ENCODE assay signal across 12 cellular contexts in the genomic region with DNA sequence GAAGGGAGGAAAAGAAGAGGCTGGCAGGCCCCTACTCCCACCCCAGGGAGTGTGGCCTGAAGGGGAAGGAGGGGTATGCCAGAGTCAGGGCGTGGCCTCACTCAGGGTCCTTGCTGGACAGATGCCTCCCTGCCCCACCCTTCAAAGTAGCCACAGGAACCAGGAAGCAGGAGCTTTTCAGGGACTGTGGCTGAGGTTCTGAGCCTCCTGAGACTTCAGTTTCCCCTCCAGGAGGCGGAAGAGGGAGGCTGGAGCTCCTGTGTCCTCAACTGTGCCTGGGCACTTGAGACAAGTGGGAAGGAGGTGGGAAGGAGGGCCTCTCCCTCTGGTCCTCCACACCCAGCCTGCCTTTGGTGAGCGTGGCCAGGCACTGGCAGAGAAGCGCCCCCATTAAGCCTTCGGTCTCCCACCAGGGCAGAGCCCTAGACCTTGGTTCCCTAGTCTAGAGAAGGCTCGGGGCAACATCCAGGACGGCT. TPM values are rescaled to one million over a fixed set of nuclear protein-coding genes. Genes with fewer than 3 reads are reported as not detected.
DNase-seq lines count a peak whose midpoint lies in the region; ATAC-seq and TF ChIP-seq lines count a peak whose summit lies in the region.
"Had no signal": no experiment of that assay in that cellular context is flagged by ENCODE, and none has a peak within 500 bp of the region (broad histone marks: within the 10 kb centered on the region; RNA-seq: fewer than 3 reads in every experiment).

No MANE protein-coding gene starts in this region.

- H3K9me3 Mint-ChIP-seq in MCF 10A (ENCODE audit: unreplicated experiment) (no peaks in the 10 kb centered on the region), immature natural killer cell (no peaks in the 10 kb centered on the region)
- H3K9me3 Mint-ChIP-seq in stimulated activated memory B cell treated with anti-CD40 and anti-IgM and Interleukin-4, amounts not matched to agents 10 μg/mL and 1 μg/mL and 100 μg/mL, for 72 hours, result no peaks in the 10 kb centered on the region
- H3K9me3 Mint-ChIP-seq in activated T-helper 1 cell treated with anti-CD3 and anti-CD28 coated beads, Interleukin-12 subunit alpha, Interleukin-12 subunit beta, Interleukin-2, Interleukin-4 antibody, amounts not matched to agents 30 ng/mL and 10 ng/mL and 1 ng/mL, durations not matched to agents 14 hours and 24 hours and 36 hours, result no peaks in the 10 kb centered on the region
- H3K9me3 Mint-ChIP-seq: activated T-cell treated with anti-CD3 and anti-CD28 coated beads, Interleukin-2, amount 50 U/mL, for 24 hours; T-helper 2 cell treated with Interferon-gamma antibody and Interleukin-4, amounts not matched to agents 5 μg/mL and 100 μg/mL, for 36 hours had no signal

- no peak for TF ChIP-seq CTCF in MCF 10A (IDR thresholded peaks at IDR 0.05; ENCODE audit: unreplicated experiment)

- H3K27ac ChIP-seq in HUES6 (ENCODE audit: low read depth, low read length), result peak overlapping the region; percentile 62; the same call in 1 of the 2 replicates

- H3K4me1 Mint-ChIP-seq in MCF 10A (ENCODE audit: insufficient read depth, unreplicated experiment) (peaks cover 21% of the 10 kb centered on the region), immature natural killer cell (peaks cover 0 to 14% of the 10 kb centered on the region in 2 donors)
- peaks cover 22% of the 10 kb centered on the region for H3K4me1 Mint-ChIP-seq in stimulated activated memory B cell treated with anti-CD40 and anti-IgM and Interleukin-4, amounts not matched to agents 10 μg/mL and 1 μg/mL and 100 μg/mL, for 72 hours
- H3K4me1 Mint-ChIP-seq in activated T-helper 1 cell treated with anti-CD3 and anti-CD28 coated beads, Interleukin-12 subunit alpha, Interleukin-12 subunit beta, Interleukin-2, Interleukin-4 antibody, amounts not matched to agents 30 ng/mL and 10 ng/mL and 1 ng/mL, durations not matched to agents 14 hours and 24 hours and 36 hours (ENCODE audit: low read depth), result no peaks in the 10 kb centered on the region

- POLR2A ChIA-PET in MCF 10A (lab: Yijun Ruan, JAX), result interaction anchor here (0.9 to 2.8 kb wide), 5 partner anchors 9 to 163 kb away, joined by 3 to 20 read pairs (median 6); partner anchors contain the start of gene SARS1

- H3K4me3 Mint-ChIP-seq in MCF 10A (ENCODE audit: unreplicated experiment), result no peak overlapping the region
- no peak overlapping the region for H3K4me3 Mint-ChIP-seq in stimulated activated memory B cell treated with anti-CD40 and anti-IgM and Interleukin-4, amounts not matched to agents 10 μg/mL and 1 μg/mL and 100 μg/mL, for 72 hours
- H3K4me3 Mint-ChIP-seq in activated T-helper 1 cell treated with anti-CD3 and anti-CD28 coated beads, Interleukin-12 subunit alpha, Interleukin-12 subunit beta, Interleukin-2, Interleukin-4 antibody, amounts not matched to agents 30 ng/mL and 10 ng/mL and 1 ng/mL, durations not matched to agents 14 hours and 24 hours and 36 hours, result no peak overlapping the region
- no peak overlapping the region for H3K4me3 Mint-ChIP-seq in immature natural killer cell
- H3K4me3 Mint-ChIP-seq: activated T-cell treated with anti-CD3 and anti-CD28 coated beads, Interleukin-2, amount 50 U/mL, for 24 hours; T-helper 2 cell treated with Interferon-gamma antibody and Interleukin-4, amounts not matched to agents 5 μg/mL and 100 μg/mL, for 36 hours had no signal

- H3K27ac Mint-ChIP-seq in MCF 10A (ENCODE audit: low read depth, unreplicated experiment) (peak overlapping the region; percentile 46), immature natural killer cell (no peak overlapping the region)
- peak overlapping the region; percentile 29 for H3K27ac Mint-ChIP-seq in stimulated activated memory B cell treated with anti-CD40 and anti-IgM and Interleukin-4, amounts not matched to agents 10 μg/mL and 1 μg/mL and 100 μg/mL, for 72 hours
- H3K27ac Mint-ChIP-seq in activated T-helper 1 cell treated with anti-CD3 and anti-CD28 coated beads, Interleukin-12 subunit alpha, Interleukin-12 subunit beta, Interleukin-2, Interleukin-4 antibody, amounts not matched to agents 30 ng/mL and 10 ng/mL and 1 ng/mL, durations not matched to agents 14 hours and 24 hours and 36 hours, result no peak overlapping the region
- H3K27ac Mint-ChIP-seq: activated T-cell treated with anti-CD3 and anti-CD28 coated beads, Interleukin-2, amount 50 U/mL, for 24 hours; T-helper 2 cell treated with Interferon-gamma antibody and Interleukin-4, amounts not matched to agents 5 μg/mL and 100 μg/mL, for 36 hours had no signal

- no peak overlapping the region for H3K9ac ChIP-seq in HUES6 (ENCODE audit: low read length)

- peaks cover 25% of the 10 kb centered on the region for H3K27me3 ChIP-seq in HUES6 (ENCODE audit: control insufficient read depth, insufficient read depth, low read length)

- H3K36me3 Mint-ChIP-seq in MCF 10A (ENCODE audit: insufficient read depth, unreplicated experiment) (no peaks in the 10 kb centered on the region), immature natural killer cell (peaks cover 0 to 4% (median 3%) of the 10 kb centered on the region in 3 donors)
- no peaks in the 10 kb centered on the region for H3K36me3 Mint-ChIP-seq in stimulated activated memory B cell treated with anti-CD40 and anti-IgM and Interleukin-4, amounts not matched to agents 10 μg/mL and 1 μg/mL and 100 μg/mL, for 72 hours
- no peaks in the 10 kb centered on the region for H3K36me3 Mint-ChIP-seq in activated T-helper 1 cell treated with anti-CD3 and anti-CD28 coated beads, Interleukin-12 subunit alpha, Interleukin-12 subunit beta, Interleukin-2, Interleukin-4 antibody, amounts not matched to agents 30 ng/mL and 10 ng/mL and 1 ng/mL, durations not matched to agents 14 hours and 24 hours and 36 hours (ENCODE audit: low read depth)

- H3K27me3 Mint-ChIP-seq in MCF 10A (ENCODE audit: insufficient read depth, unreplicated experiment) (no peaks in the 10 kb centered on the region), immature natural killer cell (ENCODE audit: low read depth in 3 of 3) (peaks cover 0 to 2% (median 0%) of the 10 kb centered on the region in 3 donors)
- H3K27me3 Mint-ChIP-seq in stimulated activated memory B cell treated with anti-CD40 and anti-IgM and Interleukin-4, amounts not matched to agents 10 μg/mL and 1 μg/mL and 100 μg/mL, for 72 hours, result peaks cover 37% of the 10 kb centered on the region
- H3K27me3 Mint-ChIP-seq in activated T-helper 1 cell treated with anti-CD3 and anti-CD28 coated beads, Interleukin-12 subunit alpha, Interleukin-12 subunit beta, Interleukin-2, Interleukin-4 antibody, amounts not matched to agents 30 ng/mL and 10 ng/mL and 1 ng/mL, durations not matched to agents 14 hours and 24 hours and 36 hours (ENCODE audit: insufficient read depth), result peaks cover 11% of the 10 kb centered on the region

- H3K36me3 ChIP-seq in HUES6 (ENCODE audit: control insufficient read depth, insufficient read depth, low read length), result peaks cover 6% of the 10 kb centered on the region; the same call in 1 of the 2 replicates

- no TSS peak for BruUV-seq in MCF 10A (replicated peaks; lab: Mats Ljungman, UMichigan)

- no peaks in the 10 kb centered on the region for H3K9me3 ChIP-seq in HUES6 (ENCODE audit: control insufficient read depth, insufficient read depth, low read depth, low read length)

- CTCF ChIA-PET in MCF 10A (lab: Yijun Ruan, JAX), result interaction anchor here (0.7 to 3.7 kb wide), 6 partner anchors 9 to 236 kb away, joined by 3 to 17 read pairs (median 6); partner anchors contain the start of gene SORT1

- no peak overlapping the region for H3K4me3 ChIP-seq in HUES6 (ENCODE audit: low read depth, low read length)

- H3K4me1 ChIP-seq in HUES6 (ENCODE audit: control insufficient read depth, insufficient read depth, low read length), result peaks cover 38% of the 10 kb centered on the region

- no peak for DNase-seq in MCF 10A (ENCODE audit: unreplicated experiment)
- DNase-seq in left colon, result peak in 1 of 2 donors; percentile 28
- no peak for DNase-seq in activated T-helper 1 cell treated with anti-CD3 and anti-CD28 coated beads, Interleukin-12 subunit alpha, Interleukin-12 subunit beta, Interleukin-2, Interleukin-4 antibody, amounts not matched to agents 30 ng/mL and 10 ng/mL and 1 ng/mL, durations not matched to agents 14 hours and 24 hours and 36 hours (ENCODE audit: low spot score)
- DNase-seq in immature natural killer cell, result no peak
- DNase-seq in effector CD4-positive, alpha-beta T cell, result no peak
- DNase-seq: activated T-cell treated with anti-CD3 and anti-CD28 coated beads, Interleukin-2, amount 50 U/mL, for 24 hours; NCI-H345; stimulated activated naive CD4-positive, alpha-beta T cell had no signal

- ATAC-seq in left colon (peak; percentile 52), HG02938 (IDR thresholded peaks at IDR 0.05; ENCODE audit: unreplicated experiment) (no peak)
- no peak for ATAC-seq in stimulated activated memory B cell treated with anti-CD40 and anti-IgM and Interleukin-4, amounts not matched to agents 10 μg/mL and 1 μg/mL and 100 μg/mL, for 72 hours

- intact Hi-C loops in MCF 10A (cut with micrococcal nuclease), result no loop called here
- intact Hi-C loops in left colon (cut with DNase I, micrococcal nuclease), result no loop called here
- intact Hi-C loops in activated T-helper 1 cell treated with anti-CD3 and anti-CD28 coated beads, Interleukin-12 subunit alpha, Interleukin-12 subunit beta, Interleukin-2, Interleukin-4 antibody, amounts not matched to agents 30 ng/mL and 10 ng/mL and 1 ng/mL, durations not matched to agents 14 hours and 24 hours and 36 hours (cut with micrococcal nuclease), result no loop called here

RNA-seq across cellular contexts. Expression of gene CELSR2, which starts 5.3 kb away (rescaled TPM):
- total RNA-seq in MCF 10A (2022) (6.9 and 7.2 TPM in 2 replicates), left colon (1 to 10 TPM; 3.9 to 4.5 TPM)
- total RNA-seq in activated T-helper 1 cell treated with anti-CD3 and anti-CD28 coated beads, Interleukin-12 subunit alpha, Interleukin-12 subunit beta, Interleukin-2, Interleukin-4 antibody, amounts not matched to agents 30 ng/mL and 10 ng/mL and 1 ng/mL, durations not matched to agents 14 hours and 24 hours and 36 hours, result 4.1 and 4.9 TPM in 2 replicates
- polyA plus RNA-seq in immature natural killer cell, result under 1 TPM in 2 of 3 donors, not detected in 1; 0.17 to 0.77 TPM

RNA-seq across cellular contexts. Expression of gene PSRC1, which starts 28.3 kb away (rescaled TPM):
- total RNA-seq in MCF 10A (2022) (13.0 and 19.4 TPM in 2 replicates), left colon (1 to 10 TPM; 3.1 to 6.1 TPM)
- total RNA-seq in activated T-helper 1 cell treated with anti-CD3 and anti-CD28 coated beads, Interleukin-12 subunit alpha, Interleukin-12 subunit beta, Interleukin-2, Interleukin-4 antibody, amounts not matched to agents 30 ng/mL and 10 ng/mL and 1 ng/mL, durations not matched to agents 14 hours and 24 hours and 36 hours, result 3.6 and 5.5 TPM in 2 replicates
- under 1 TPM in 2 of 3 donors, not detected in 1; 0.69 to 0.87 TPM for polyA plus RNA-seq in immature natural killer cell

RNA-seq across cellular contexts. Expression of gene SARS1, which starts 40.9 kb away (rescaled TPM):
- 381 and 492 TPM in 2 replicates for total RNA-seq in MCF 10A (2022)
- 100 to 1,000 TPM; 117 to 155 TPM for total RNA-seq in left colon
- 147 and 154 TPM in 2 replicates for total RNA-seq in activated T-helper 1 cell treated with anti-CD3 and anti-CD28 coated beads, Interleukin-12 subunit alpha, Interleukin-12 subunit beta, Interleukin-2, Interleukin-4 antibody, amounts not matched to agents 30 ng/mL and 10 ng/mL and 1 ng/mL, durations not matched to agents 14 hours and 24 hours and 36 hours
- 100 to 1,000 TPM; 123 to 205 (median 149) TPM for polyA plus RNA-seq in immature natural killer cell

RNA-seq across cellular contexts. Expression of gene MYBPHL, which starts 52.2 kb away (rescaled TPM):
- total RNA-seq in MCF 10A (2022), result 1.1 TPM in 1 of 2 replicates, not detected in the other
- not detected for total RNA-seq in left colon
- total RNA-seq in activated T-helper 1 cell treated with anti-CD3 and anti-CD28 coated beads, Interleukin-12 subunit alpha, Interleukin-12 subunit beta, Interleukin-2, Interleukin-4 antibody, amounts not matched to agents 30 ng/mL and 10 ng/mL and 1 ng/mL, durations not matched to agents 14 hours and 24 hours and 36 hours, result not detected in 2 replicates
- polyA plus RNA-seq in immature natural killer cell, result not detected

Comparison
In these comparisons a context has a peak if more than half of its experiments do, and no peak if none do; other contexts are left out.
1. H3K27ac Mint-ChIP-seq: peak in MCF 10A (single experiment) and stimulated activated memory B cell treated with anti-CD40 and anti-IgM and Interleukin-4, amounts not matched to agents 10 μg/mL and 1 μg/mL and 100 μg/mL, for 72 hours (single experiment); none in activated T-helper 1 cell treated with anti-CD3 and anti-CD28 coated beads, Interleukin-12 subunit alpha, Interleukin-12 subunit beta, Interleukin-2, Interleukin-4 antibody, amounts not matched to agents 30 ng/mL and 10 ng/mL and 1 ng/mL, durations not matched to agents 14 hours and 24 hours and 36 hours (single experiment) and immature natural killer cell (0 of 6).